In the genomic region with DNA sequence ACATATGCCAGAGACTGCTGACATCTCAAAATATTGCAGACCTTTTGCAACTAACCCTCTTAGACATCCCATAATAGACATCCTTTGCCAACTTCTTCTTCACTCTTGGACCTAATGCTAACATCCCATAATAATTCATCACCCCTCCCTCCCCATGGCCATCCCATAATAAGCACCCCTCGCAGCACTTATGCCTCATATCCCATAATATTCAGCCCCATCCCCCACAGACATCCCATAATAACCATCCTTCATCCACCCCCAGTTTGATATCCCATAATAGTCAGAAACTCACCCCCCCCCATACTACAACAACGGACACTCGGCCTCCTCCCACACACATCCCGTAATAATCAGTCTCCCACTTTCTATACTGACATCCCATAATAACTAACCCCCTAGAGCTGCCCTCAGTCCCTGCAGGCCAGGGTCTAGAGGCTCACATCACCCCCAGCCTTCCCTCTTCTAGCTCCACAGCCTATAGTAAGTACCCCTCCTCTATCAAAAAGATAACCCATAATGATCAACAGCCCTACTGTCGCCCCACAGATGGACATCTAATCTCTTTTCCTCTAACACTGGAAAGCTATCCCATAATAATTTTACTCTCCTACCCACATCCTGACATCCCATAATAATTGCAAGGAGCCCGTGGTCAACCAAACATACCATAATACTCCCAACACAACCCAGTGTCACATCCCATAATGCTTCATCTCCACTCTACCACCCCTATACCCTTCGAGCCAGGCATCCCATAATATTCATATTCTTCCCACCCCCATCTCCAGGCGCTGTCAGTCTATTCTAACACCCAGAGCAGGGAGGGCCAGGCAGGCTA, we compare ENCODE assay signal across 8 cellular contexts. TPM values are rescaled to one million over a fixed set of nuclear protein-coding genes. Genes with fewer than 3 reads are reported as not detected.
DNase-seq lines count a peak whose midpoint lies in the region; ATAC-seq and TF ChIP-seq lines count a peak whose summit lies in the region.

No MANE protein-coding gene starts in this region.

- H3K9me3 ChIP-seq in endodermal cell (ENCODE audit: control insufficient read depth, low read length) (no peaks in the 10 kb centered on the region), neural cell (ENCODE audit: low read length) (no peaks in the 10 kb centered on the region), uterus (no peaks in the 10 kb centered on the region)

- no peaks in the 10 kb centered on the region for H3K27me3 Mint-ChIP-seq in activated CD4-positive, alpha-beta T cell treated with anti-CD3 and anti-CD28 coated beads, Interleukin-2, amount 10 ng/mL, durations not matched to agents 24 days and 14 days
- H3K27me3 Mint-ChIP-seq in endodermal cell (ENCODE audit: insufficient read depth) (no peaks in the 10 kb centered on the region), WTC11 (ENCODE audit: low read depth) (no peaks in the 10 kb centered on the region)

- TF ChIP-seq POLR2A in uterus (IDR thresholded peaks at IDR 0.05) = no peak

- H3F3A ChIP-seq in neural cell (ENCODE audit: insufficient read depth, low read length, poor library complexity, severe bottlenecking) = peaks cover 8% of the 10 kb centered on the region

- H3K4me2 ChIP-seq in neural cell (ENCODE audit: low read length) = peak overlapping the region; percentile 29

- H3K4me3 ChIP-seq in endodermal cell (ENCODE audit: low read length) = no peak overlapping the region
- peak overlapping the region; percentile 69 for H3K4me3 ChIP-seq in neural cell (ENCODE audit: low read length)
- no peak overlapping the region for H3K4me3 ChIP-seq in uterus

- TF ChIP-seq EP300 in neural cell (conservative IDR thresholded peaks at IDR 0.05; ENCODE audit: poor library complexity, severe bottlenecking) = no peak

- intact Hi-C loops in activated CD4-positive, alpha-beta T cell treated with anti-CD3 and anti-CD28 coated beads, Interleukin-2, amount 10 ng/mL, durations not matched to agents 24 days and 14 days (cut with micrococcal nuclease) = loop anchor here (1.0 to 5.0 kb wide), 7 partner anchors 39 to 264 kb away; a partner anchor contains a TSS
- intact Hi-C loops in uterus (cut with DNase I; ENCODE audit: low total_unique reads) = no loop called here

- no peak for ATAC-seq in WTC11

- CTCF ChIA-PET in GM10248 (lab: Yijun Ruan, JAX) = interaction anchor here (1.1 to 1.3 kb wide), 3 partner anchors 12 to 70 kb away, joined by 4 read pairs; no protein-coding TSS in a partner anchor
- CTCF ChIA-PET in WTC11 (lab: Charles Lee) = interaction anchor here (0.6 to 1.3 kb wide), 5 partner anchors 12 to 146 kb away, joined by 3 to 6 read pairs (median 4); no protein-coding TSS in a partner anchor

- DNase-seq in GM10248 (ENCODE audit: extremely low spot score) (peak; percentile 59), HT1080 (ENCODE audit: low read depth) (peak; percentile 90), NCI-H69 (lab: John Stamatoyannopoulos, UW) (peak; percentile 91), endodermal cell (peak; percentile 82), uterus (peak; percentile 65 to 88), WTC11 (ENCODE audit: low spot score) (no peak)
- peak; percentile 89 for DNase-seq in activated CD4-positive, alpha-beta T cell treated with anti-CD3 and anti-CD28 coated beads, Interleukin-2, amount 10 ng/mL, durations not matched to agents 24 days and 14 days

- TF ChIP-seq CTCF in GM10248 (IDR thresholded peaks at IDR 0.05; ENCODE audit: control extremely low read depth, extremely low read depth, low read depth, missing control alignments) (no peak), endodermal cell (conservative IDR thresholded peaks at IDR 0.05) (no peak), neural cell (IDR thresholded peaks at IDR 0.05; ENCODE audit: poor library complexity, severe bottlenecking) (no peak), uterus (IDR thresholded peaks at IDR 0.05) (no peak), WTC11 (IDR thresholded peaks at IDR 0.05) (no peak)

- H3K4me1 ChIP-seq in endodermal cell (ENCODE audit: control insufficient read depth, insufficient read depth, low read length) = peaks cover 10% of the 10 kb centered on the region
- peaks cover 15 to 22% of the 10 kb centered on the region in 2 donors for H3K4me1 ChIP-seq in uterus

- POLR2A ChIA-PET in GM10248 (lab: Yijun Ruan, JAX) = interaction anchor here (0.6 kb wide), 1 partner anchor 74 kb away, joined by 3 read pairs; a partner anchor contains a TSS
- POLR2A ChIA-PET in WTC11 (lab: Charles Lee) = interaction anchor here (1.0 kb wide), 1 partner anchor 81 kb away, joined by 4 read pairs; a partner anchor contains a TSS

- TF ChIP-seq RAD21 in neural cell (conservative IDR thresholded peaks at IDR 0.05) = no peak

- H3K27me3 ChIP-seq in endodermal cell (ENCODE audit: control insufficient read depth, insufficient read depth, low read length, poor library complexity, severe bottlenecking) (no peaks in the 10 kb centered on the region), neural cell (ENCODE audit: insufficient read depth, low read depth, low read length) (no peaks in the 10 kb centered on the region), uterus (no peaks in the 10 kb centered on the region)

- WGBS in endodermal cell (ENCODE audit: insufficient coverage in 1 of 2, insufficient read length in 1 of 2), 2 experiments = 67 to 76% methylated on average over 4 to 8 of the region's 8 CpGs

- H3K36me3 ChIP-seq in endodermal cell (ENCODE audit: control insufficient read depth, insufficient read depth, low read length) = peaks cover 24% of the 10 kb centered on the region
- no peaks in the 10 kb centered on the region for H3K36me3 ChIP-seq in neural cell (ENCODE audit: insufficient read depth, low read length)
- H3K36me3 ChIP-seq in uterus = no peaks in the 10 kb centered on the region

- H3K4me1 Mint-ChIP-seq in activated CD4-positive, alpha-beta T cell treated with anti-CD3 and anti-CD28 coated beads, Interleukin-2, amount 10 ng/mL, durations not matched to agents 24 days and 14 days = peaks cover 45% of the 10 kb centered on the region
- H3K4me1 Mint-ChIP-seq in endodermal cell (peaks cover 40% of the 10 kb centered on the region), WTC11 (peaks cover 47% of the 10 kb centered on the region)

- H3K4me3 Mint-ChIP-seq in activated CD4-positive, alpha-beta T cell treated with anti-CD3 and anti-CD28 coated beads, Interleukin-2, amount 10 ng/mL, durations not matched to agents 24 days and 14 days = no peak overlapping the region
- H3K4me3 Mint-ChIP-seq in endodermal cell (no peak overlapping the region), WTC11 (no peak overlapping the region)

- H3K27ac ChIP-seq in endodermal cell (ENCODE audit: low read depth, low read length) (peak overlapping the region; percentile 35), neural cell (ENCODE audit: low read length) (peak overlapping the region; percentile 89), uterus (peak overlapping the region; percentile 81 to 100)

- H3K36me3 Mint-ChIP-seq in activated CD4-positive, alpha-beta T cell treated with anti-CD3 and anti-CD28 coated beads, Interleukin-2, amount 10 ng/mL, durations not matched to agents 24 days and 14 days (ENCODE audit: low read depth) = peaks cover 23% of the 10 kb centered on the region
- peaks cover 24% of the 10 kb centered on the region for H3K36me3 Mint-ChIP-seq in endodermal cell (ENCODE audit: low read depth)
- H3K36me3 Mint-ChIP-seq in WTC11 = peaks cover 26% of the 10 kb centered on the region

- peaks cover 33% of the 10 kb centered on the region for H3K79me2 ChIP-seq in neural cell (replicated peaks; ENCODE audit: insufficient read depth, low read length)

- no peak overlapping the region for H3K27ac Mint-ChIP-seq in activated CD4-positive, alpha-beta T cell treated with anti-CD3 and anti-CD28 coated beads, Interleukin-2, amount 10 ng/mL, durations not matched to agents 24 days and 14 days
- H3K27ac Mint-ChIP-seq in endodermal cell = no peak overlapping the region
- no peak overlapping the region for H3K27ac Mint-ChIP-seq in WTC11

- H3K9ac ChIP-seq in endodermal cell (ENCODE audit: extremely low read depth, low read length, poor library complexity, severe bottlenecking) = no peak overlapping the region
- peak overlapping the region; percentile 95 for H3K9ac ChIP-seq in neural cell (ENCODE audit: low read length)

- H4K20me1 ChIP-seq in neural cell (ENCODE audit: insufficient read depth) = peaks cover 14% of the 10 kb centered on the region

- peak overlapping the region; percentile 14 for H2AFZ ChIP-seq in neural cell (ENCODE audit: low read depth, low read length)

- H3K9me2 ChIP-seq in neural cell (ENCODE audit: insufficient read depth, low read length) = no peaks in the 10 kb centered on the region

- no peaks in the 10 kb centered on the region for H3K9me3 Mint-ChIP-seq in activated CD4-positive, alpha-beta T cell treated with anti-CD3 and anti-CD28 coated beads, Interleukin-2, amount 10 ng/mL, durations not matched to agents 24 days and 14 days
- no peaks in the 10 kb centered on the region for H3K9me3 Mint-ChIP-seq in endodermal cell
- H3K9me3 Mint-ChIP-seq in WTC11 = no peaks in the 10 kb centered on the region

RNA-seq across cellular contexts. Expression of a gene that starts 0.8 kb away (rescaled TPM):
- total RNA-seq in HT1080 (2014; rRNA removed; shearing (Covaris generic)) = 348 and 371 TPM in 2 replicates
- 121 and 127 TPM in 2 replicates for polyA plus RNA-seq in HT1080 (2015; cell fraction: cytosol; rRNA removed)
- 407 and 419 TPM in 2 replicates for polyA plus RNA-seq in HT1080 (2015; cell fraction: nucleus; rRNA removed)
- total RNA-seq in activated CD4-positive, alpha-beta T cell treated with anti-CD3 and anti-CD28 coated beads, Interleukin-2, amount 10 ng/mL, durations not matched to agents 24 days and 14 days = 356 and 363 TPM in 2 replicates
- total RNA-seq in endodermal cell (100 to 1,000 TPM; 276 to 385 TPM), uterus (100 to 1,000 TPM in 3 of 4 donors, 10 to 100 TPM in 1; 99.4 to 323 (median 247) TPM), WTC11 (2021) (333 to 354 TPM (median 334 TPM) in 3 replicates)
- 300 TPM for polyA plus RNA-seq in endodermal cell (2013, experiment 1 of 2)
- polyA plus RNA-seq in endodermal cell (2013, experiment 2 of 2) = 277 TPM
- 146 and 173 TPM in 2 replicates for polyA plus RNA-seq in neural cell
- polyA minus RNA-seq in neural cell = 335 TPM in 2 replicates

RNA-seq across cellular contexts. Expression of a gene that starts 27.8 kb away (rescaled TPM):
- total RNA-seq in HT1080 (2014; rRNA removed; shearing (Covaris generic)) = 0.27 and 0.29 TPM in 2 replicates
- polyA plus RNA-seq in HT1080 (2015; cell fraction: cytosol; rRNA removed) = 0.62 and 1.1 TPM in 2 replicates
- 0.61 and 0.87 TPM in 2 replicates for polyA plus RNA-seq in HT1080 (2015; cell fraction: nucleus; rRNA removed)
- total RNA-seq in activated CD4-positive, alpha-beta T cell treated with anti-CD3 and anti-CD28 coated beads, Interleukin-2, amount 10 ng/mL, durations not matched to agents 24 days and 14 days = 3.3 and 4.2 TPM in 2 replicates
- total RNA-seq in endodermal cell (under 1 TPM; 0.24 to 0.73 TPM), uterus (1 to 10 TPM in 1 of 4 donors, under 1 TPM in 1, not detected in 2; 0.61 to 1.3 TPM), WTC11 (2021) (0.20 to 0.57 TPM (median 0.48 TPM) in 3 replicates)
- polyA plus RNA-seq in endodermal cell (2013, experiment 1 of 2) = 0.07 TPM
- polyA plus RNA-seq in endodermal cell (2013, experiment 2 of 2) = not detected
- polyA plus RNA-seq in neural cell = 0.48 TPM in 1 of 2 replicates, not detected in the other
- polyA minus RNA-seq in neural cell = 0.49 TPM in 1 of 2 replicates, not detected in the other

RNA-seq across cellular contexts. Expression of a gene that starts 39.3 kb away (rescaled TPM):
- total RNA-seq in HT1080 (2014; rRNA removed; shearing (Covaris generic)) = not detected in 2 replicates
- 0.21 and 0.36 TPM in 2 replicates for polyA plus RNA-seq in HT1080 (2015; cell fraction: cytosol; rRNA removed)
- 0.62 and 1.2 TPM in 2 replicates for polyA plus RNA-seq in HT1080 (2015; cell fraction: nucleus; rRNA removed)
- 0.47 and 0.64 TPM in 2 replicates for total RNA-seq in activated CD4-positive, alpha-beta T cell treated with anti-CD3 and anti-CD28 coated beads, Interleukin-2, amount 10 ng/mL, durations not matched to agents 24 days and 14 days
- 1 to 10 TPM; 1.9 to 3.9 TPM for total RNA-seq in endodermal cell
- polyA plus RNA-seq in endodermal cell (2013, experiment 1 of 2) = 2.4 TPM
- polyA plus RNA-seq in endodermal cell (2013, experiment 2 of 2) = 2.1 TPM
- 1.6 and 4.7 TPM in 2 replicates for polyA plus RNA-seq in neural cell
- polyA minus RNA-seq in neural cell = 1.7 and 2.0 TPM in 2 replicates
- 1 to 10 TPM in 2 of 4 donors, under 1 TPM in 1, not detected in 1; 0.35 to 1.6 (median 1.5) TPM for total RNA-seq in uterus
- total RNA-seq in WTC11 (2021) = 2.1 to 4.2 TPM (median 3.2 TPM) in 3 replicates

RNA-seq across cellular contexts. Expression of a gene that starts 39.9 kb away (rescaled TPM):
- 80.0 and 90.1 TPM in 2 replicates for total RNA-seq in HT1080 (2014; rRNA removed; shearing (Covaris generic))
- 32.2 and 39.2 TPM in 2 replicates for polyA plus RNA-seq in HT1080 (2015; cell fraction: cytosol; rRNA removed)
- polyA plus RNA-seq in HT1080 (2015; cell fraction: nucleus; rRNA removed) = 208 and 217 TPM in 2 replicates
- total RNA-seq in activated CD4-positive, alpha-beta T cell treated with anti-CD3 and anti-CD28 coated beads, Interleukin-2, amount 10 ng/mL, durations not matched to agents 24 days and 14 days = 192 and 193 TPM in 2 replicates
- total RNA-seq in endodermal cell = 100 to 1,000 TPM in 1 of 2 donors, 10 to 100 TPM in 1; 51.6 to 135 TPM
- polyA plus RNA-seq in endodermal cell (2013, experiment 1 of 2) = 43.2 TPM
- polyA plus RNA-seq in endodermal cell (2013, experiment 2 of 2) = 38.9 TPM
- 30.7 and 38.8 TPM in 2 replicates for polyA plus RNA-seq in neural cell
- polyA minus RNA-seq in neural cell = 23.9 and 29.6 TPM in 2 replicates
- 10 to 100 TPM in 2 of 4 donors, 1 to 10 TPM in 2; 4.1 to 47.6 (median 10.1) TPM for total RNA-seq in uterus
- total RNA-seq in WTC11 (2021) = 68.4 to 79.4 TPM (median 72.4 TPM) in 3 replicates

RNA-seq across cellular contexts. Expression of a gene that starts 52.1 kb away (rescaled TPM):
- total RNA-seq in HT1080 (2014; rRNA removed; shearing (Covaris generic)) = 7.7 and 9.5 TPM in 2 replicates
- 9.8 and 10.5 TPM in 2 replicates for polyA plus RNA-seq in HT1080 (2015; cell fraction: cytosol; rRNA removed)
- polyA plus RNA-seq in HT1080 (2015; cell fraction: nucleus; rRNA removed) = 46.3 and 49.9 TPM in 2 replicates
- 16.0 and 16.9 TPM in 2 replicates for total RNA-seq in activated CD4-positive, alpha-beta T cell treated with anti-CD3 and anti-CD28 coated beads, Interleukin-2, amount 10 ng/mL, durations not matched to agents 24 days and 14 days
- total RNA-seq in endodermal cell (10 to 100 TPM; 10.9 to 30.7 TPM), uterus (10 to 100 TPM; 17.1 to 50.6 (median 32.8) TPM), WTC11 (2021) (14.1 to 15.4 TPM (median 14.5 TPM) in 3 replicates)
- 16.6 TPM for polyA plus RNA-seq in endodermal cell (2013, experiment 1 of 2)
- 14.0 TPM for polyA plus RNA-seq in endodermal cell (2013, experiment 2 of 2)
- polyA plus RNA-seq in neural cell = 12.0 and 16.9 TPM in 2 replicates
- 10.0 and 13.6 TPM in 2 replicates for polyA minus RNA-seq in neural cell

Comparison
In these comparisons a context has a peak if more than half of its experiments do, and no peak if none do; other contexts are left out.
1. H3K27ac ChIP-seq: peak in every context shown above with its lines; median percentile 90 in uterus; 89 in neural cell; 35 in endodermal cell.